In the genomic region with DNA sequence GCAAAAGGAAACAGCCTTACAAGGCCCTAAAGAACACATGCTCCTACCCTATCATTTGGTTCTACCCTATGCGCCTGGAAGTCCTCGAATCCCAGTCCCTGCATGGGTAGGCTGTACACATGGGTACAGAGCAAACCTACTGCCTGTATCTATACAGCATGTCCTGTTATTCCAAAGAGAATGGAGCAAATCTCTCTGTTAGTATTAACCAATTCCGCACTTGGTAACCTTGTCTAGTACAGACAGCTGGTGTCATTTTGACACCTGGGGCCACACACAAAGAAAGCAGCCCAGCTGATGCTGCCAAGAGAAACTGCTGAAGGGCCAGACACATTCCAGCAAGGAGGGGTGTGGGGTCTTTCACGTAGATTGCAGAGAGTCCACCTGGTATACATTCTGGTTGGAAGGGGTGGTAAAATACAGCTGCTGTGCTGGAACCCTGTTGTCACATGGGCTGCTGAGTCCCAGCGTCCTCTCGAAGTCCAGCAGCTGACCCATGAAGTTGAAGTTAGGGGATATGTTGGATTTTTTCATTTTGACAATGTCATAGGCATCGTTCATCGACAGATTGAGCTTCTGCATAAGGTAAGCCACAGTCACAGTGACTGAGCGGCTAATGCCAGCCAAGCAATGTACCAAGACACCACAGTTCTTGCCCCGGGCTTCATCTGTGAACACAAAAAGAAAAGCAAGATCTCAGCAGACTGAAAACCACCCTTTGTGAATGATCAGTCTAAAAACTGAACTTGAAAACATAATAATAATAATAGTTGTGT, we compare ENCODE assay signal across 9 cellular contexts. TPM values are rescaled to one million over a fixed set of nuclear protein-coding genes. Genes with fewer than 3 reads are reported as not detected.
DNase-seq lines count a peak whose midpoint lies in the region; ATAC-seq, FAIRE-seq and TF ChIP-seq lines count a peak whose summit lies in the region.
"Had no signal": no experiment of that assay in that cellular context is flagged by ENCODE, and none has a peak within 500 bp of the region (broad histone marks: within the 10 kb centered on the region; RNA-seq: fewer than 3 reads in every experiment).

No MANE protein-coding gene starts in this region.

- TF ChIP-seq POLR2A in endothelial cell of umbilical vein (IDR thresholded peaks at IDR 0.05; ENCODE audit: low read depth, low read length), result no peak

- H3K36me3 ChIP-seq in Caco-2 (ENCODE audit: control insufficient read depth, insufficient read depth, low read length) (no peaks in the 10 kb centered on the region), endothelial cell of umbilical vein (ENCODE audit: control insufficient read depth in 2 of 2, extremely low read depth in 1 of 2, insufficient read depth in 2 of 2, low read length in 2 of 2) (peaks cover 13 to 29% of the 10 kb centered on the region in 2 experiments), neuron (ENCODE audit: insufficient read depth, low read length) (peaks cover 5% of the 10 kb centered on the region)

- H4K20me1 ChIP-seq in endothelial cell of umbilical vein (replicated peaks; ENCODE audit: control insufficient read depth, extremely low read depth, insufficient read depth, low read length), result no peaks in the 10 kb centered on the region

- H3K27me3 ChIP-seq in Caco-2 (replicated peaks; ENCODE audit: control insufficient read depth, insufficient read depth, low read length) (no peaks in the 10 kb centered on the region), endothelial cell of umbilical vein (ENCODE audit: control insufficient read depth in 2 of 2, insufficient read depth in 2 of 2, low read length in 2 of 2) (no peaks in the 10 kb centered on the region), neuron (ENCODE audit: insufficient read depth, low read length) (no peaks in the 10 kb centered on the region)

- no TSS peak for BruUV-seq in Caco-2 (replicated peaks; lab: Mats Ljungman, UMichigan)
- no TSS peak for BruUV-seq in endothelial cell of umbilical vein (replicated peaks; lab: Mats Ljungman, UMichigan)

- TF ChIP-seq CTCF in Caco-2 (IDR thresholded peaks at IDR 0.05; ENCODE audit: insufficient read depth in 1 of 2, low read depth in 1 of 2, low read length in 1 of 2, severe bottlenecking in 1 of 2, unreplicated experiment in 1 of 2) (no peak), RWPE1 (conservative IDR thresholded peaks at IDR 0.05; ENCODE audit: low read depth) (no peak), endothelial cell of umbilical vein (IDR thresholded peaks at IDR 0.05; ENCODE audit: extremely low read depth in 1 of 2, insufficient read depth in 1 of 2, low read depth in 1 of 2, low read length in 2 of 2) (no peak)

- H3K36me3 Mint-ChIP-seq in Caco-2 (ENCODE audit: insufficient read depth, unreplicated experiment), result peaks cover 68% of the 10 kb centered on the region

- H3K4me3 ChIP-seq in Caco-2 (ENCODE audit: low read depth, low read length), result peak overlapping the region; percentile 71
- peak overlapping the region; percentile 72 to 97 (median 90) for H3K4me3 ChIP-seq in endothelial cell of umbilical vein (replicated peaks in 1 of 3; ENCODE audit: insufficient read depth in 1 of 3, low read depth in 1 of 3, low read length in 3 of 3)
- H3K4me3 ChIP-seq in neuron (ENCODE audit: low read length), result peak overlapping the region; percentile 82
- H3K4me3 ChIP-seq: K562 had no signal

- no peaks in the 10 kb centered on the region for H3K9me3 Mint-ChIP-seq in Caco-2 (ENCODE audit: unreplicated experiment)

- intact Hi-C loops in Caco-2 (cut with micrococcal nuclease; ENCODE audit: unreplicated experiment) (no loop called here), endothelial cell of umbilical vein (cut with micrococcal nuclease) (no loop called here)

- no peak for DNase-seq in Caco-2
- DNase-seq in RWPE1 (ENCODE audit: low spot score), result no peak
- DNase-seq in endothelial cell of umbilical vein (ENCODE audit: low read depth, low spot score), result peak; percentile 32
- DNase-seq in activated CD4-positive, alpha-beta T cell treated with anti-CD3 and anti-CD28 coated beads for 1 hour, result no peak
- DNase-seq in HCEC 1CT, result no peak
- DNase-seq in NCI-H446 treated with DMSO at 0.1 percent for 48 hours (lab: John Stamatoyannopoulos, UW), result no peak

- no peaks in the 10 kb centered on the region for H3K27me3 Mint-ChIP-seq in Caco-2 (ENCODE audit: insufficient read depth, unreplicated experiment)

- ATAC-seq in GM21526 (IDR thresholded peaks at IDR 0.05; ENCODE audit: low FRiP score, unreplicated experiment), result no peak
- ATAC-seq: K562 had no signal

- H3K27ac ChIP-seq in RWPE1 (peak overlapping the region; percentile 75), endothelial cell of umbilical vein (ENCODE audit: insufficient read depth, low read depth, low read length) (peak overlapping the region; percentile 83)

- H3K4me1 ChIP-seq in Caco-2 (no peaks in the 10 kb centered on the region), endothelial cell of umbilical vein (ENCODE audit: control insufficient read depth, extremely low read depth, insufficient read depth, low read length) (peaks cover 56% of the 10 kb centered on the region), neuron (ENCODE audit: insufficient read depth, low read length) (peaks cover 67% of the 10 kb centered on the region)

- dilution Hi-C loops in endothelial cell of umbilical vein (cut with MboI; ENCODE audit: extremely low pct_ligation_motif_present, low sequenced_read_pairs), result loop anchor here (25.0 kb wide), 1 partner anchor 113 kb away; no protein-coding TSS in a partner anchor

- CTCF ChIA-PET in Caco-2 (lab: Charles Lee) (no interaction called here), RWPE1 (lab: Yijun Ruan, JAX) (no interaction called here), endothelial cell of umbilical vein (lab: Charles Lee) (interaction anchor here (1.1 to 7.3 kb wide), 4 partner anchors 103 to 329 kb away, joined by 3 to 163 read pairs (median 5); no protein-coding TSS in a partner anchor)

- H2AFZ ChIP-seq in endothelial cell of umbilical vein (ENCODE audit: low read depth, low read length) (no peak overlapping the region), neuron (ENCODE audit: low read depth, low read length) (no peak overlapping the region)

- H3K27ac Mint-ChIP-seq in Caco-2 (ENCODE audit: unreplicated experiment), result no peak overlapping the region

- H3K9me1 ChIP-seq in endothelial cell of umbilical vein (replicated peaks; ENCODE audit: control insufficient read depth, extremely low read depth, insufficient read depth, low read length), result no peaks in the 10 kb centered on the region

- POLR2A ChIA-PET in Caco-2 (lab: Charles Lee), result interaction anchor here (0.6 kb wide), 1 partner anchor 96 kb away, joined by 4 read pairs; no protein-coding TSS in a partner anchor
- POLR2A ChIA-PET in RWPE1 (lab: Yijun Ruan, JAX; ENCODE audit: low non-redundant PET), result interaction anchor here (0.7 kb wide), 1 partner anchor 192 kb away, joined by 3 read pairs; no protein-coding TSS in a partner anchor
- POLR2A ChIA-PET in endothelial cell of umbilical vein (lab: Charles Lee), result interaction anchor here (1.2 to 1.3 kb wide), 2 partner anchors 102 to 113 kb away, joined by 4 read pairs; no protein-coding TSS in a partner anchor

- H3K9ac ChIP-seq in endothelial cell of umbilical vein (replicated peaks; ENCODE audit: extremely low read depth, insufficient read depth, low read length), result peak overlapping the region; percentile 96

- FAIRE-seq in endothelial cell of umbilical vein (lab: Jason Lieb, UNC), result peak; percentile 4
- FAIRE-seq: K562 had no signal

- peaks cover 50% of the 10 kb centered on the region for H3K79me2 ChIP-seq in endothelial cell of umbilical vein (ENCODE audit: control insufficient read depth, insufficient read depth, low read length)

- peaks cover 21% of the 10 kb centered on the region for H3K4me1 Mint-ChIP-seq in Caco-2 (ENCODE audit: low read depth, unreplicated experiment)

- H3K4me3 Mint-ChIP-seq in Caco-2 (ENCODE audit: unreplicated experiment), result peak overlapping the region; percentile 80

- H3K9me3 ChIP-seq in Caco-2, result no peaks in the 10 kb centered on the region
- H3K9me3 ChIP-seq in endothelial cell of umbilical vein (replicated peaks; ENCODE audit: control insufficient read depth, insufficient read depth, low read length), result no peaks in the 10 kb centered on the region
- no peaks in the 10 kb centered on the region for H3K9me3 ChIP-seq in neuron (ENCODE audit: low read length)

- H3K4me2 ChIP-seq in endothelial cell of umbilical vein (ENCODE audit: insufficient read depth, low read length), result peak overlapping the region; percentile 95

TF ChIP-seq in endothelial cell of umbilical vein, 7 proteins besides CTCF, POLR2A, EP300 and RAD21:
- TF ChIP-seq GATA2 (IDR thresholded peaks at IDR 0.05; ENCODE audit: insufficient read depth, insufficient read length, low read depth, low read length), result no peak
- no peak for TF ChIP-seq EZH2 (IDR thresholded peaks at IDR 0.05; ENCODE audit: borderline replicate concordance, low read depth, low read length, severe bottlenecking)
- no peak for TF ChIP-seq MYC (IDR thresholded peaks at IDR 0.05; ENCODE audit: low read depth, low read length)
- TF ChIP-seq POLR2AphosphoS5 (IDR thresholded peaks at IDR 0.05; ENCODE audit: insufficient read depth, low read depth, low read length), result peak; percentile 42

RNA-seq across cellular contexts. Expression of gene DUSP6, which starts 3.2 kb away (rescaled TPM):
- total RNA-seq in Caco-2 (2022) (22.4 and 30.8 TPM in 2 replicates), endothelial cell of umbilical vein (148 and 200 TPM in 2 replicates)
- polyA plus RNA-seq in endothelial cell of umbilical vein, result 149 and 171 TPM in 2 replicates
- polyA plus RNA-seq in endothelial cell of umbilical vein (2011; cell fraction: cytosol; rRNA removed), result 139 and 150 TPM in 2 replicates
- 438 and 510 TPM in 2 replicates for polyA plus RNA-seq in endothelial cell of umbilical vein (2011; cell fraction: nucleus; rRNA removed)
- polyA plus RNA-seq in endothelial cell of umbilical vein (2012), result 142 and 205 TPM in 2 replicates
- polyA minus RNA-seq in endothelial cell of umbilical vein, result 318 and 353 TPM in 2 replicates
- polyA minus RNA-seq in endothelial cell of umbilical vein (2011; cell fraction: cytosol; rRNA and poly(A)+ RNA removed), result 2.6 TPM
- polyA minus RNA-seq in endothelial cell of umbilical vein (2011; cell fraction: nucleus; rRNA and poly(A)+ RNA removed), result 428 and 523 TPM in 2 replicates
